ENCODE assay signal across 2 cellular contexts in genomic region chr18:79367989-79368388, GRCh38.
TF ChIP-seq lines count a peak whose summit lies in the region.

No MANE protein-coding gene starts in this region.

TF ChIP-seq in K562, 482 proteins besides CTCF, POLR2A, EP300 and RAD21:
- no peak for TF ChIP-seq NFYB (IDR thresholded peaks at IDR 0.05; ENCODE audit: extremely low read depth, insufficient read length)
- peak; percentile 28; the same call in 1 of the 2 replicates for TF ChIP-seq NFIC (IDR thresholded peaks at IDR 0.05)
- TF ChIP-seq ARNT (IDR thresholded peaks at IDR 0.05), result no peak
- TF ChIP-seq JUN (IDR thresholded peaks at IDR 0.05; ENCODE audit: borderline replicate concordance, low read depth, low read length), result no peak
- TF ChIP-seq JUN (CRISPR knock-in tag; IDR thresholded peaks at IDR 0.05; ENCODE audit: borderline replicate concordance), result no peak
- no peak for TF ChIP-seq STAG1 (CRISPR knock-in tag; IDR thresholded peaks at IDR 0.05; ENCODE audit: borderline replicate concordance)
- no peak for TF ChIP-seq C11orf30 (IDR thresholded peaks at IDR 0.05; ENCODE audit: low read depth)
- TF ChIP-seq, protein P1, sequence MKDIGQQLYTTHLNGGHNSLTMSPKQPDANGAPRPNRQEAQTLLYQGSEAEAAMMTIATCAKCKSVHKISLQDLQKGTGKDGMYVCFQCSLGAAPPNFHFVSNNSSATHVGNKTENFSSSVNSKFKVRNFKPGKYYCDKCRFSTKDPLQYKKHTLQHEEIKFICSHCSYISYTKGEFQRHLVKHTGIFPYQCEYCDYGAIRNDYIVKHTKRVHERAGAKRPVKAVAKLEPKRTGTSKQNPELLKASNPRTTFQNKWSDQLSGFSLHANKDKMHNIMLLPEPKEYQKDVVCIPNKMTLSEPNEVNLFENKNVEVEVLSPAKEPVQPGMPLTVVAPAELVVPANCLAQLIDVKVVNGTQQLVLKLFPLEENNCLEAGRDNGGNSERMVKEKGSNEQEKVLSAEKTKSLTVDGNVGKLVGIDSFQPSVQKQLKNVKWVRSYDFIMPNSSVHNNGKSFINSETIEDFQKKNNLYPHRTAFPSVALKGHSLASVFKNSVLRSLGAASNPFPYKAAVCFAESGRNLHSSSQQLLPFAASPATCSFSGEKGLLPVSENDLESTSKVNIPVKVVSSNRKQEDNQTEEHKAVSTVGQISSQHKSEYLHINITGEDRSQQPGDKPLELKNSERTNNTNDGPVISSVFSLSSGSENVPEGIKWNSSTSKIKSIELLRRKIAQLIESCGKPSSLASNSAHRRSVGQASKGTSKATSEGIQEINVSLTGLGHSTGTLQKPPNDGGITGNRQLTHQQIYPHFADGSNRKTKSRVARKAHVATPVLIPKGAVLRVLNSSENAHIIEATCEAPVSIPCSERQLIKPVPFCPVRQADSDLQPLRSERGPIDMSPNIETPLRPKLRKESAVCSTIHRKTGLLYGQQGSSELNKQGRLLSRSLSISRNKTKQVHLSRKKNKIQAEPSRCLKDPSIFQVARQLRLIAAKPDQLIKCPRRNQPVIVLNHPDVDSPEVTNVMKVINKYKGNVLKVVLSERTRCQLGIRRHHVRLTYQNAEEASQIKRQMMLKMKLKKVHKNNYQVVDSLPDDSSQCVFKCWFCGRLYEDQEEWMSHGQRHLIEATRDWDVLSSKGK (CRISPR knock-in tag; IDR thresholded peaks at IDR 0.05), result no peak
- no peak for TF ChIP-seq HSF4 (CRISPR knock-in tag; IDR thresholded peaks at IDR 0.05; ENCODE audit: borderline replicate concordance)

TF ChIP-seq in HepG2, 621 proteins besides CTCF, POLR2A, EP300 and RAD21:
- TF ChIP-seq ZNF879 (CRISPR knock-in tag; IDR thresholded peaks at IDR 0.05) (no peak), AGO2 (optimal IDR thresholded peaks at IDR 0.05; ENCODE audit: low read depth, low read length) (peak; percentile 24)
TF ChIP-seq in HepG2: peak in this region for 1.
